Comparison of ENCODE assay signal across 1 cellular context in genomic region chr9:36912620-36913019, GRCh38.
A peak's percentile ranks its signal among the peaks of the same experiment; 100 is the strongest.
TF ChIP-seq lines count a peak whose summit lies in the region.

No MANE protein-coding gene starts in this region.

TF ChIP-seq in HEK293, 187 proteins besides CTCF, POLR2A, EP300 and RAD21 (continued from another document):
- TF ChIP-seq EGR2 (tag by site-specific recombination; IDR thresholded peaks at IDR 0.05; ENCODE audit: low read depth), result peak; percentile 57
